ENCODE assay signal across 10 cellular contexts in genomic region chr12:125193798-125194562, GRCh38. TPM values are rescaled to one million over a fixed set of nuclear protein-coding genes. Genes with fewer than 3 reads are reported as not detected.
DNase-seq lines count a peak whose midpoint lies in the region; ATAC-seq and TF ChIP-seq lines count a peak whose summit lies in the region.
"Had no signal": no experiment of that assay in that cellular context is flagged by ENCODE, and none has a peak within 500 bp of the region (broad histone marks: within the 10 kb centered on the region; RNA-seq: fewer than 3 reads in every experiment).

No MANE protein-coding gene starts in this region.

- no peak overlapping the region for H3K4me3 Mint-ChIP-seq in MCF 10A (ENCODE audit: unreplicated experiment)

- H3K4me1 Mint-ChIP-seq in MCF 10A (ENCODE audit: insufficient read depth, unreplicated experiment): no peaks in the 10 kb centered on the region

- 27 to 48% methylated on average over 12 to 16 of the region's 16 CpGs for WGBS in testis, 2 donors

- TF ChIP-seq POLR2A in breast epithelium (IDR thresholded peaks at IDR 0.05) (no peak), testis (IDR thresholded peaks at IDR 0.05) (no peak)

- H3K4me1 ChIP-seq in breast epithelium (no peaks in the 10 kb centered on the region), RWPE2 (ENCODE audit: insufficient read depth, poor library complexity, severe bottlenecking) (no peaks in the 10 kb centered on the region), testis (no peaks in the 10 kb centered on the region)

- no peak overlapping the region for H3K27ac Mint-ChIP-seq in MCF 10A (ENCODE audit: low read depth, unreplicated experiment)

- ATAC-seq in RWPE2 (ENCODE audit: low read depth): peak; percentile 85
- ATAC-seq in HG02759 (IDR thresholded peaks at IDR 0.05; ENCODE audit: unreplicated experiment): no peak
- no peak for ATAC-seq in HG02798 (IDR thresholded peaks at IDR 0.05; ENCODE audit: poor library complexity, unreplicated experiment)

- H3K36me3 Mint-ChIP-seq in MCF 10A (ENCODE audit: insufficient read depth, unreplicated experiment): no peaks in the 10 kb centered on the region

- peaks cover 88% of the 10 kb centered on the region for H3K27me3 Mint-ChIP-seq in MCF 10A (ENCODE audit: insufficient read depth, unreplicated experiment)

- H3K9me3 ChIP-seq in breast epithelium: no peaks in the 10 kb centered on the region
- no peaks in the 10 kb centered on the region for H3K9me3 ChIP-seq in RWPE2 (ENCODE audit: severe bottlenecking)
- no peaks in the 10 kb centered on the region for H3K9me3 ChIP-seq in testis

- H3K36me3 ChIP-seq in breast epithelium: no peaks in the 10 kb centered on the region
- no peaks in the 10 kb centered on the region for H3K36me3 ChIP-seq in RWPE2 (ENCODE audit: low read depth)
- no peaks in the 10 kb centered on the region for H3K36me3 ChIP-seq in testis (ENCODE audit: low read depth, missing control alignments)
- H3K36me3 ChIP-seq: cardiac muscle cell had no signal

- intact Hi-C loops in MCF 10A (cut with micrococcal nuclease): no loop called here
- intact Hi-C loops in breast epithelium (cut with DNase I; ENCODE audit: low total_unique reads): no loop called here
- intact Hi-C loops in testis (cut with DNase I; ENCODE audit: low total_unique reads): no loop called here

- no peaks in the 10 kb centered on the region for H3K9me3 Mint-ChIP-seq in MCF 10A (ENCODE audit: unreplicated experiment)

- TF ChIP-seq CTCF in MCF 10A (IDR thresholded peaks at IDR 0.05; ENCODE audit: unreplicated experiment) (peak; percentile 6), breast epithelium (IDR thresholded peaks at IDR 0.05) (no peak), RWPE2 (IDR thresholded peaks at IDR 0.05; ENCODE audit: poor library complexity, severe bottlenecking) (no peak), fibroblast of the aortic adventitia (IDR thresholded peaks at IDR 0.05; ENCODE audit: insufficient read depth, low read length) (peak; percentile 28), testis (IDR thresholded peaks at IDR 0.05) (no peak)

- H3K4me3 ChIP-seq in breast epithelium (no peak overlapping the region), RWPE2 (ENCODE audit: severe bottlenecking) (no peak overlapping the region), fibroblast of the aortic adventitia (ENCODE audit: low read depth, low read length) (no peak overlapping the region), testis (no peak overlapping the region)
- H3K4me3 ChIP-seq: cardiac muscle cell had no signal

- DNase-seq in MCF 10A (ENCODE audit: unreplicated experiment) (no peak), breast epithelium (ENCODE audit: low spot score in 2 of 2) (no peak), RWPE2 (ENCODE audit: low spot score) (no peak), fibroblast of the aortic adventitia (ENCODE audit: low read depth) (peak; percentile 48), superior temporal gyrus (ENCODE audit: extremely low spot score) (peak; percentile 69), testis (no peak)

- no TSS peak for BruUV-seq in MCF 10A (replicated peaks; lab: Mats Ljungman, UMichigan)

- H3K27me3 ChIP-seq in breast epithelium (peaks cover 0 to 62% of the 10 kb centered on the region in 2 donors), RWPE2 (ENCODE audit: insufficient read depth, poor library complexity, severe bottlenecking) (peaks cover 31% of the 10 kb centered on the region), testis (no peaks in the 10 kb centered on the region)

- H3K27ac ChIP-seq in breast epithelium (no peak overlapping the region), RWPE2 (ENCODE audit: poor library complexity, severe bottlenecking) (no peak overlapping the region), testis (no peak overlapping the region)
- H3K27ac ChIP-seq: cardiac muscle cell had no signal

- POLR2A ChIA-PET in MCF 10A (lab: Yijun Ruan, JAX): no interaction called here

- CTCF ChIA-PET in MCF 10A (lab: Yijun Ruan, JAX): interaction anchor here (0.5 to 1.6 kb wide), 6 partner anchors 8 to 1897 kb away, joined by 4 to 6 read pairs (median 4); no protein-coding TSS in a partner anchor

RNA-seq across cellular contexts. Expression of gene TMEM132B, which starts 7.8 kb away (rescaled TPM):
- total RNA-seq in MCF 10A (2022): 0.26 and 0.69 TPM in 2 replicates
- total RNA-seq in breast epithelium: under 1 TPM; under 0.01 to 0.48 (median 0.44) TPM
- total RNA-seq in fibroblast of the aortic adventitia (ENCODE audit: low replicate concordance): 5.0 and 49.9 TPM in 2 replicates
- total RNA-seq in testis: 1 to 10 TPM; 4.7 to 7.3 TPM
- polyA plus RNA-seq in testis (ENCODE audit: insufficient read depth, low read depth, low replicate concordance): 11.9 TPM
- total RNA-seq: activated CD8-positive, alpha-beta memory T cell treated with anti-CD3 and anti-CD28 coated beads for 36 hours had no signal

Comparison
In these comparisons a context has a peak if more than half of its experiments do, and no peak if none do; other contexts are left out.
1. CTCF ChIP-seq: peak in MCF 10A (single experiment) and fibroblast of the aortic adventitia (single experiment); none in breast epithelium (0 of 3), RWPE2 (single experiment) and testis (0 of 3).
2. DNase-seq: peak in fibroblast of the aortic adventitia (single experiment) and superior temporal gyrus (single experiment); none in MCF 10A (single experiment), breast epithelium (0 of 2), RWPE2 (single experiment) and testis (single experiment).